ENCODE assay signal across 8 cellular contexts in genomic region chr20:53593466-53594007, GRCh38. TPM values are rescaled to one million over a fixed set of nuclear protein-coding genes. Genes with fewer than 3 reads are reported as not detected.
DNase-seq lines count a peak whose midpoint lies in the region; ATAC-seq, FAIRE-seq and TF ChIP-seq lines count a peak whose summit lies in the region.
"Not testable (repeated sequence)": the region's sequence is repeated elsewhere in the genome, so short reads cannot be mapped to it uniquely, and the experiment has no call there.

TSS of gene ZNF217 (minus strand) at chr20:53593839. CDS start at chr20:53582826, 11,013 bp downstream.

- CTCF ChIA-PET in RWPE1 (lab: Yijun Ruan, JAX): interaction anchor here (0.6 to 1.0 kb wide), 2 partner anchors 194 to 362 kb away, joined by 4 read pairs; no protein-coding TSS in a partner anchor
- CTCF ChIA-PET in endothelial cell of umbilical vein (lab: Charles Lee): interaction anchor here (0.9 to 2.6 kb wide), 11 partner anchors 10 to 348 kb away, joined by 3 to 12 read pairs (median 6); no protein-coding TSS in a partner anchor

- H3K79me1 ChIP-seq in mesenchymal stem cell (replicated peaks; ENCODE audit: low read length, poor library complexity, severe bottlenecking): not testable (repeated sequence)

- H2BK15ac ChIP-seq in mesenchymal stem cell (ENCODE audit: low read depth, poor library complexity, severe bottlenecking): not testable (repeated sequence)

- peak; percentile 50 for TF ChIP-seq POLR2A in endothelial cell of umbilical vein (IDR thresholded peaks at IDR 0.05; ENCODE audit: low read depth, low read length)

- H3K27ac Mint-ChIP-seq in activated T-cell treated with anti-CD3 and anti-CD28 coated beads, Interleukin-2, amount 50 U/mL, for 72 hours: peak within 1 kb of the TSS; percentile 96

- peak within 1 kb of the TSS; percentile 88 for H3K9ac ChIP-seq in endothelial cell of umbilical vein (replicated peaks; ENCODE audit: extremely low read depth, insufficient read depth, low read length)
- H3K9ac ChIP-seq in mesenchymal stem cell (ENCODE audit: low read length): peak within 1 kb of the TSS; percentile 98

- peak; percentile 74 for DNase-seq in CD1c-positive myeloid dendritic cell (ENCODE audit: extremely low spot score)
- DNase-seq in HT-29 (ENCODE audit: low spot score): peak; percentile 78
- DNase-seq in RWPE1 (ENCODE audit: low spot score): not testable (repeated sequence)
- DNase-seq in activated T-cell treated with anti-CD3 and anti-CD28 coated beads, Interleukin-2, amount 50 U/mL, for 72 hours: peak; percentile 85 to 86
- peak; percentile 28 for DNase-seq in endothelial cell of umbilical vein (ENCODE audit: low read depth, low spot score)
- DNase-seq in mesenchymal stem cell: peak; percentile 69
- peak; percentile 68 for DNase-seq in stimulated activated CD4-positive, alpha-beta T cell treated with anti-CD3 and anti-CD28 coated beads, Interleukin-4, amount 100 ng/mL, for 24 hours

- not testable (repeated sequence) for BruUV-seq in endothelial cell of umbilical vein (replicated peaks; lab: Mats Ljungman, UMichigan)

- peak within 1 kb of the TSS; percentile 75 to 86 for H3K14ac ChIP-seq in mesenchymal stem cell (ENCODE audit: low read length in 2 of 2)

- H3K9me3 Mint-ChIP-seq in activated T-cell treated with anti-CD3 and anti-CD28 coated beads, Interleukin-2, amount 50 U/mL, for 72 hours: not testable (repeated sequence)

- H2BK120ac ChIP-seq in mesenchymal stem cell (ENCODE audit: low read depth, low read length): peak within 1 kb of the TSS; percentile 98

- H2BK12ac ChIP-seq in mesenchymal stem cell (ENCODE audit: low read length in 2 of 2): not testable (repeated sequence)

- H3K79me2 ChIP-seq in endothelial cell of umbilical vein (ENCODE audit: control insufficient read depth, insufficient read depth, low read length): peaks cover 46% of the 10 kb centered on the region

- H3K27ac ChIP-seq in RWPE1 (peak within 1 kb of the TSS; percentile 98), endothelial cell of umbilical vein (ENCODE audit: insufficient read depth, low read depth, low read length) (peak within 1 kb of the TSS; percentile 92), mesenchymal stem cell (ENCODE audit: low read length, poor library complexity, severe bottlenecking) (peak within 1 kb of the TSS; percentile 81)

- H3K36me3 Mint-ChIP-seq in activated T-cell treated with anti-CD3 and anti-CD28 coated beads, Interleukin-2, amount 50 U/mL, for 72 hours (ENCODE audit: insufficient read depth in 2 of 2): not testable (repeated sequence)

- dilution Hi-C loops in endothelial cell of umbilical vein (cut with MboI; ENCODE audit: extremely low pct_ligation_motif_present, low sequenced_read_pairs): loop anchor here (25.0 kb wide), 1 partner anchor 344 kb away; no protein-coding TSS in a partner anchor

- not testable (repeated sequence) for H4K20me1 ChIP-seq in endothelial cell of umbilical vein (replicated peaks; ENCODE audit: control insufficient read depth, extremely low read depth, insufficient read depth, low read length)

- TF ChIP-seq CTCF in RWPE1 (conservative IDR thresholded peaks at IDR 0.05; ENCODE audit: low read depth); endothelial cell of umbilical vein (IDR thresholded peaks at IDR 0.05; ENCODE audit: extremely low read depth in 1 of 2, insufficient read depth in 1 of 2, low read depth in 1 of 2, low read length in 2 of 2): not testable (repeated sequence)

- FAIRE-seq in endothelial cell of umbilical vein (lab: Jason Lieb, UNC): not testable (repeated sequence)

- H3K4me1 ChIP-seq in endothelial cell of umbilical vein (ENCODE audit: control insufficient read depth, extremely low read depth, insufficient read depth, low read length): peaks cover 49% of the 10 kb centered on the region
- H3K4me1 ChIP-seq in mesenchymal stem cell (ENCODE audit: control insufficient read depth, insufficient read depth, low read depth, low read length): not testable (repeated sequence)

- H3K18ac ChIP-seq in mesenchymal stem cell (ENCODE audit: low read depth in 1 of 2, low read length in 2 of 2): peak within 1 kb of the TSS; percentile 90 to 97

- H3K9me3 ChIP-seq in endothelial cell of umbilical vein (replicated peaks; ENCODE audit: control insufficient read depth, insufficient read depth, low read length); mesenchymal stem cell (ENCODE audit: control insufficient read depth, low read length): not testable (repeated sequence)

- H3K4me3 ChIP-seq in endothelial cell of umbilical vein (replicated peaks in 1 of 3; ENCODE audit: insufficient read depth in 1 of 3, low read depth in 1 of 3, low read length in 3 of 3) (peak within 1 kb of the TSS; percentile 82 to 94 (median 93)), mesenchymal stem cell (ENCODE audit: insufficient read depth in 1 of 2, low read depth in 1 of 2, low read length in 2 of 2) (peak within 1 kb of the TSS; percentile 83 to 84)

- H3K4me2 ChIP-seq in endothelial cell of umbilical vein (ENCODE audit: insufficient read depth, low read length): peak within 1 kb of the TSS; percentile 95
- H3K4me2 ChIP-seq in mesenchymal stem cell (ENCODE audit: low read length, poor library complexity, severe bottlenecking): peak within 1 kb of the TSS; percentile 65

- ATAC-seq in GM21447 (IDR thresholded peaks at IDR 0.05; ENCODE audit: unreplicated experiment): peak; percentile 20
- ATAC-seq in activated T-cell treated with anti-CD3 and anti-CD28 coated beads, Interleukin-2, amount 50 U/mL, for 72 hours (replicated peaks in 1 of 2): peak; percentile 54

- H3K36me3 ChIP-seq in endothelial cell of umbilical vein (ENCODE audit: control insufficient read depth in 2 of 2, extremely low read depth in 1 of 2, insufficient read depth in 2 of 2, low read length in 2 of 2); mesenchymal stem cell (ENCODE audit: control insufficient read depth in 1 of 2, insufficient read depth in 2 of 2, low read depth in 1 of 2, low read length in 2 of 2): not testable (repeated sequence)

- peak within 1 kb of the TSS; percentile 90 to 92 for H3K4me3 Mint-ChIP-seq in activated T-cell treated with anti-CD3 and anti-CD28 coated beads, Interleukin-2, amount 50 U/mL, for 72 hours

- H2AFZ ChIP-seq in endothelial cell of umbilical vein (ENCODE audit: low read depth, low read length): peak within 1 kb of the TSS; percentile 81
- not testable (repeated sequence) for H2AFZ ChIP-seq in mesenchymal stem cell (ENCODE audit: low read depth, low read length)

- H3K9me1 ChIP-seq in endothelial cell of umbilical vein (replicated peaks; ENCODE audit: control insufficient read depth, extremely low read depth, insufficient read depth, low read length): not testable (repeated sequence)

- H3K4ac ChIP-seq in mesenchymal stem cell (ENCODE audit: low read depth in 1 of 2, low read length in 2 of 2): peak within 1 kb of the TSS in 1 of 2 experiments; percentile 89

- POLR2A ChIA-PET in RWPE1 (lab: Yijun Ruan, JAX; ENCODE audit: low non-redundant PET): interaction anchor here (0.5 to 1.2 kb wide), 3 partner anchors 89 to 313 kb away, joined by 3 to 6 read pairs (median 3); no protein-coding TSS in a partner anchor
- POLR2A ChIA-PET in endothelial cell of umbilical vein (lab: Charles Lee): interaction anchor here (0.6 to 1.7 kb wide), 8 partner anchors 29 to 618 kb away, joined by 3 to 27 read pairs (median 4); no protein-coding TSS in a partner anchor

- WGBS in mesenchymal stem cell: 0% methylated on average over 32 of the region's 66 CpGs

- H2AK5ac ChIP-seq in mesenchymal stem cell (ENCODE audit: low read length, severe bottlenecking): not testable (repeated sequence)

- H2BK5ac ChIP-seq in mesenchymal stem cell (ENCODE audit: low read depth, low read length, poor library complexity, severe bottlenecking): peak within 1 kb of the TSS; percentile 91

- not testable (repeated sequence) for H3K27me3 ChIP-seq in endothelial cell of umbilical vein (ENCODE audit: control insufficient read depth in 2 of 2, insufficient read depth in 2 of 2, low read length in 2 of 2); mesenchymal stem cell (ENCODE audit: control insufficient read depth in 1 of 2, insufficient read depth in 1 of 2, low read length in 2 of 2)

- H4K8ac ChIP-seq in mesenchymal stem cell (ENCODE audit: low read length): peak within 1 kb of the TSS; percentile 88

- H3K4me1 Mint-ChIP-seq in activated T-cell treated with anti-CD3 and anti-CD28 coated beads, Interleukin-2, amount 50 U/mL, for 72 hours (ENCODE audit: low read depth): peaks cover 64% of the 10 kb centered on the region

- H4K91ac ChIP-seq in mesenchymal stem cell (ENCODE audit: low read length): peak within 1 kb of the TSS; percentile 97

- intact Hi-C loops in endothelial cell of umbilical vein (cut with micrococcal nuclease): loop anchor here (1.0 to 5.0 kb wide), 8 partner anchors 28 to 347 kb away; no protein-coding TSS in a partner anchor

- not testable (repeated sequence) for H3K23ac ChIP-seq in mesenchymal stem cell (ENCODE audit: low read length in 2 of 2)

- not testable (repeated sequence) for H3K27me3 Mint-ChIP-seq in activated T-cell treated with anti-CD3 and anti-CD28 coated beads, Interleukin-2, amount 50 U/mL, for 72 hours (ENCODE audit: low read depth)

TF ChIP-seq in endothelial cell of umbilical vein, 7 proteins besides CTCF, POLR2A, EP300 and RAD21:
- peak; percentile 52 for TF ChIP-seq POLR2AphosphoS5 (IDR thresholded peaks at IDR 0.05; ENCODE audit: insufficient read depth, low read depth, low read length)
TF ChIP-seq in endothelial cell of umbilical vein: peak in this region for 1; not testable (repeated sequence) for 6.

RNA-seq across cellular contexts. Expression of gene ZNF217, which starts in this region (rescaled TPM):
- total RNA-seq in HT-29 (2014; rRNA removed; shearing (Covaris generic)): 16.9 and 19.2 TPM in 2 replicates
- 10 to 100 TPM; 66.4 to 67.2 TPM for total RNA-seq in activated T-cell treated with anti-CD3 and anti-CD28 coated beads, Interleukin-2, amount 50 U/mL, for 72 hours
- total RNA-seq in endothelial cell of umbilical vein: 31.7 and 32.1 TPM in 2 replicates
- 3.7 and 5.8 TPM in 2 replicates for polyA plus RNA-seq in endothelial cell of umbilical vein
- 5.3 and 5.5 TPM in 2 replicates for polyA plus RNA-seq in endothelial cell of umbilical vein (2011; cell fraction: cytosol; rRNA removed)
- 11.8 and 13.8 TPM in 2 replicates for polyA plus RNA-seq in endothelial cell of umbilical vein (2011; cell fraction: nucleus; rRNA removed)
- polyA plus RNA-seq in endothelial cell of umbilical vein (2012): 15.4 and 17.4 TPM in 2 replicates
- 24.0 and 24.4 TPM in 2 replicates for polyA minus RNA-seq in endothelial cell of umbilical vein
- polyA minus RNA-seq in endothelial cell of umbilical vein (2011; cell fraction: cytosol; rRNA and poly(A)+ RNA removed): 8.3 TPM
- 15.6 and 23.5 TPM in 2 replicates for polyA minus RNA-seq in endothelial cell of umbilical vein (2011; cell fraction: nucleus; rRNA and poly(A)+ RNA removed)
- polyA plus RNA-seq in mesenchymal stem cell (2013, experiment 1 of 2): 15.7 TPM
- 16.6 TPM for polyA plus RNA-seq in mesenchymal stem cell (2013, experiment 2 of 2)
